Comparison of ENCODE assay signal across 27 cellular contexts in genomic region chr11:108341654-108342053, GRCh38.
"Had no signal": no experiment of that assay in that cellular context is flagged by ENCODE, and none has a peak within 500 bp of the region (broad histone marks: within the 10 kb centered on the region; RNA-seq: fewer than 3 reads in every experiment).

No MANE protein-coding gene starts in this region.

- H3K36me3 ChIP-seq: neural progenitor cell had no signal

- H3K4me2 ChIP-seq: neural progenitor cell had no signal

- H3K27me3 ChIP-seq: neural progenitor cell, right atrium auricular region, spleen, stomach, suprapubic skin, tibial artery, upper lobe of right lung had no signal

- H3K4me1 Mint-ChIP-seq: activated B cell treated with CpG ODN at 0.5 μM for 24 hours had no signal

- H3K9me3 ChIP-seq: psoas muscle, right atrium auricular region, spleen, stomach, suprapubic skin, tibial artery, upper lobe of right lung had no signal

- H2AFZ ChIP-seq: neural progenitor cell, parathyroid adenoma had no signal

- H3K9me3 Mint-ChIP-seq: activated B cell treated with CpG ODN at 0.5 μM for 24 hours; activated CD8-positive, alpha-beta T cell treated with anti-CD3 and anti-CD28 coated beads for 36 hours; activated T-cell treated with anti-CD3 and anti-CD28 coated beads, Interleukin-2, amount 50 U/mL, for 4 hours; activated T-helper 17 cell treated with anti-CD3 and anti-CD28 coated beads, Interleukin-2, amount 50 U/mL, for 72 hours; central memory CD8-positive, alpha-beta T cell; dendritic cell treated with granulocyte-macrophage colony-stimulating factor and Interleukin-4, amounts not matched to agents 40 ng/mL and 50 ng/mL, for 4 days; endodermal cell; naive thymus-derived CD8-positive, alpha-beta T cell; neural progenitor cell; T-helper 2 cell treated with Interferon-gamma antibody and Interleukin-4, amounts not matched to agents 5 μg/mL and 100 μg/mL, for 36 hours had no signal

- H3K9ac ChIP-seq: neural progenitor cell, parathyroid adenoma had no signal

- H3K27ac ChIP-seq: neural progenitor cell, parathyroid adenoma, psoas muscle, right atrium auricular region, spleen, stomach, suprapubic skin, tibial artery, upper lobe of right lung had no signal

- H3K27me3 Mint-ChIP-seq: activated B cell treated with CpG ODN at 0.5 μM for 24 hours; activated CD8-positive, alpha-beta T cell treated with anti-CD3 and anti-CD28 coated beads for 36 hours; activated T-helper 17 cell treated with anti-CD3 and anti-CD28 coated beads, Interleukin-2, amount 50 U/mL, for 72 hours; central memory CD8-positive, alpha-beta T cell; dendritic cell treated with granulocyte-macrophage colony-stimulating factor and Interleukin-4, amounts not matched to agents 40 ng/mL and 50 ng/mL, for 4 days; naive thymus-derived CD8-positive, alpha-beta T cell had no signal

- ATAC-seq: naive thymus-derived CD8-positive, alpha-beta T cell; psoas muscle; upper lobe of right lung had no signal

- H3K4me3 ChIP-seq: neural progenitor cell, psoas muscle, right atrium auricular region, spleen, stomach, suprapubic skin, tibial artery, upper lobe of right lung had no signal

- H3K27ac Mint-ChIP-seq: activated B cell treated with CpG ODN at 0.5 μM for 24 hours; activated T-helper 17 cell treated with anti-CD3 and anti-CD28 coated beads, Interleukin-2, amount 50 U/mL, for 72 hours; dendritic cell treated with granulocyte-macrophage colony-stimulating factor and Interleukin-4, amounts not matched to agents 40 ng/mL and 50 ng/mL, for 4 days; neural progenitor cell; T-helper 2 cell treated with Interferon-gamma antibody and Interleukin-4, amounts not matched to agents 5 μg/mL and 100 μg/mL, for 36 hours had no signal

- H3K4me1 ChIP-seq: neural progenitor cell, psoas muscle, right atrium auricular region, spleen, stomach, tibial artery, upper lobe of right lung had no signal

- H3K4me3 Mint-ChIP-seq: activated B cell treated with CpG ODN at 0.5 μM for 24 hours; activated CD8-positive, alpha-beta T cell treated with anti-CD3 and anti-CD28 coated beads for 36 hours; activated T-cell treated with anti-CD3 and anti-CD28 coated beads, Interleukin-2, amount 50 U/mL, for 4 hours; activated T-helper 17 cell treated with anti-CD3 and anti-CD28 coated beads, Interleukin-2, amount 50 U/mL, for 72 hours; central memory CD8-positive, alpha-beta T cell; dendritic cell treated with granulocyte-macrophage colony-stimulating factor and Interleukin-4, amounts not matched to agents 40 ng/mL and 50 ng/mL, for 4 days; endodermal cell; neural progenitor cell; T-helper 2 cell treated with Interferon-gamma antibody and Interleukin-4, amounts not matched to agents 5 μg/mL and 100 μg/mL, for 36 hours had no signal

- DNase-seq: activated B cell treated with CpG ODN at 0.5 μM for 24 hours; activated CD4-positive, alpha-beta T cell treated with anti-CD3 and anti-CD28 coated beads, Interleukin-2, amount 50 U/mL, for 1 hour; activated CD8-positive, alpha-beta T cell treated with anti-CD3 and anti-CD28 coated beads for 36 hours; activated gamma-delta T cell treated with Interleukin-2 at 50 U/mL for 16 hours; activated naive CD4-positive, alpha-beta T cell treated with anti-CD3 and anti-CD28 coated beads, Interleukin-2, amount 50 U/mL, for 16 hours; activated T-cell treated with anti-CD3 and anti-CD28 coated beads, Interleukin-2, amount 50 U/mL, for 4 hours; foreskin fibroblast; hippocampal formation; left cardiac atrium; midbrain; naive thymus-derived CD8-positive, alpha-beta T cell; occipital lobe; psoas muscle; spleen; stimulated activated CD4-positive, alpha-beta T cell treated with anti-CD3 and anti-CD28 coated beads, Interleukin-2, amount 100 ng/mL, for 48 hours; stomach; tibial artery; upper lobe of right lung had no signal

- H3K79me2 ChIP-seq: parathyroid adenoma had no signal
